ENCODE assay signal across 19 cellular contexts in genomic region chr2:9319338-9319715, GRCh38.
DNase-seq lines count a peak whose midpoint lies in the region; ATAC-seq and TF ChIP-seq lines count a peak whose summit lies in the region.
"Had no signal": no experiment of that assay in that cellular context is flagged by ENCODE, and none has a peak within 500 bp of the region (broad histone marks: within the 10 kb centered on the region; RNA-seq: fewer than 3 reads in every experiment).

No MANE protein-coding gene starts in this region.

- WGBS in adrenal gland, 4 donors: 89 to 99% (median 96%) methylated on average over 8 of the region's 8 CpGs
- 25 to 38% methylated on average over 1 to 2 of the region's 8 CpGs for WGBS in esophagus squamous epithelium, 2 donors

- TF ChIP-seq POLR2A in adrenal gland (IDR thresholded peaks at IDR 0.05) (no peak), esophagus squamous epithelium (IDR thresholded peaks at IDR 0.05) (no peak)

- H3K9me3 ChIP-seq in adrenal gland (replicated peaks in 1 of 3) (no peaks in the 10 kb centered on the region), esophagus squamous epithelium (no peaks in the 10 kb centered on the region), upper lobe of right lung (no peaks in the 10 kb centered on the region)
- H3K9me3 ChIP-seq: MG63, neutrophil had no signal

- no peak for DNase-seq in adrenal gland
- DNase-seq in esophagus squamous epithelium (lab: John Stamatoyannopoulos, UW): no peak
- DNase-seq in upper lobe of right lung: no peak
- no peak for DNase-seq in activated naive CD4-positive, alpha-beta T cell treated with anti-CD3 and anti-CD28 coated beads, Interleukin-2, amount 50 U/mL, for 72 hours (ENCODE audit: low spot score in 2 of 2)
- DNase-seq: activated B cell treated with CpG ODN at 0.5 μM for 24 hours; activated CD4-positive, alpha-beta memory T cell treated with anti-CD3 and anti-CD28 coated beads for 36 hours; activated effector memory CD4-positive, alpha-beta T cell treated with Interleukin-2 at 50 U/mL for 16 hours; DMS79; MG63; NCI-H1436 treated with DMSO at 0.1 percent for 48 hours; NCI-H524 treated with DMSO at 0.1 percent for 48 hours; stimulated activated CD4-positive, alpha-beta T cell treated with anti-CD3 and anti-CD28 coated beads, Interleukin-15, amount 100 ng/mL, for 24 hours; stimulated activated CD8-positive, alpha-beta memory T cell treated with anti-CD3 and anti-CD28 coated beads, Interleukin-4, amount 100 ng/mL, for 48 hours had no signal

- H3K27me3 ChIP-seq in adrenal gland (no peaks in the 10 kb centered on the region), esophagus squamous epithelium (no peaks in the 10 kb centered on the region), rectal smooth muscle tissue (ENCODE audit: control insufficient read depth, insufficient read depth, low read length) (no peaks in the 10 kb centered on the region), upper lobe of right lung (no peaks in the 10 kb centered on the region)
- H3K27me3 ChIP-seq: MG63, neutrophil had no signal

- H3K27ac Mint-ChIP-seq in activated naive CD4-positive, alpha-beta T cell treated with anti-CD3 and anti-CD28 coated beads, Interleukin-2, amount 50 U/mL, for 72 hours: peak overlapping the region in 1 of 2 donors; percentile 68
- H3K27ac Mint-ChIP-seq: activated B cell treated with CpG ODN at 0.5 μM for 24 hours; activated CD4-positive, alpha-beta memory T cell treated with anti-CD3 and anti-CD28 coated beads for 36 hours; dendritic cell treated with granulocyte-macrophage colony-stimulating factor and Interleukin-4, amounts not matched to agents 40 ng/mL and 50 ng/mL, for 4 days had no signal

- H3K36me3 ChIP-seq in adrenal gland (replicated peaks in 1 of 2) (no peaks in the 10 kb centered on the region), esophagus squamous epithelium (peaks cover 0 to 18% (median 0%) of the 10 kb centered on the region in 3 donors), rectal smooth muscle tissue (ENCODE audit: control insufficient read depth, insufficient read depth, low read length) (peaks cover 7% of the 10 kb centered on the region), upper lobe of right lung (peaks cover 7% of the 10 kb centered on the region)
- H3K36me3 ChIP-seq: neutrophil had no signal

- no peaks in the 10 kb centered on the region for H3K9me3 Mint-ChIP-seq in activated naive CD4-positive, alpha-beta T cell treated with anti-CD3 and anti-CD28 coated beads, Interleukin-2, amount 50 U/mL, for 72 hours
- H3K9me3 Mint-ChIP-seq: activated B cell treated with CpG ODN at 0.5 μM for 24 hours; activated CD4-positive, alpha-beta memory T cell treated with anti-CD3 and anti-CD28 coated beads for 36 hours; dendritic cell treated with granulocyte-macrophage colony-stimulating factor and Interleukin-4, amounts not matched to agents 40 ng/mL and 50 ng/mL, for 4 days had no signal

- TF ChIP-seq CTCF in adrenal gland (IDR thresholded peaks at IDR 0.05) (no peak), esophagus squamous epithelium (IDR thresholded peaks at IDR 0.05) (no peak), upper lobe of right lung (IDR thresholded peaks at IDR 0.05) (no peak)

- H3K9ac ChIP-seq in rectal smooth muscle tissue (ENCODE audit: low read length): no peak overlapping the region

- H3K4me3 ChIP-seq in adrenal gland (no peak overlapping the region), esophagus squamous epithelium (peak overlapping the region in 1 of 4 donors; percentile 22), rectal smooth muscle tissue (ENCODE audit: low read length) (no peak overlapping the region), upper lobe of right lung (no peak overlapping the region)
- H3K4me3 ChIP-seq: MG63 had no signal

- ATAC-seq in upper lobe of right lung: peak; percentile 18
- ATAC-seq in HG02610 (IDR thresholded peaks at IDR 0.05; ENCODE audit: unreplicated experiment): no peak
- ATAC-seq in activated naive CD4-positive, alpha-beta T cell treated with anti-CD3 and anti-CD28 coated beads, Interleukin-2, amount 50 U/mL, for 72 hours: no peak
- ATAC-seq in GM18517 (IDR thresholded peaks at IDR 0.05; ENCODE audit: unreplicated experiment): no peak
- ATAC-seq: HCT116 had no signal

- intact Hi-C loops in adrenal gland (cut with DNase I) (no loop called here), esophagus squamous epithelium (cut with DNase I) (no loop called here), upper lobe of right lung (cut with DNase I) (no loop called here)

- H3K27ac ChIP-seq in adrenal gland: peak overlapping the region in 3 of 5 donors; percentile 50 to 83 (median 81)
- H3K27ac ChIP-seq in esophagus squamous epithelium: peak overlapping the region; percentile 19 to 77 (median 59)
- H3K27ac ChIP-seq in rectal smooth muscle tissue (ENCODE audit: low read depth, low read length): peak overlapping the region; percentile 36
- peak overlapping the region; percentile 14 for H3K27ac ChIP-seq in upper lobe of right lung
- H3K27ac ChIP-seq: neutrophil had no signal

- peaks cover 10 to 14% of the 10 kb centered on the region in 2 donors for H3K4me1 ChIP-seq in adrenal gland (replicated peaks in 1 of 2)
- H3K4me1 ChIP-seq in esophagus squamous epithelium: peaks cover 11 to 46% (median 20%) of the 10 kb centered on the region in 3 donors
- H3K4me1 ChIP-seq in rectal smooth muscle tissue (ENCODE audit: control insufficient read depth, insufficient read depth, low read length): peaks cover 13% of the 10 kb centered on the region
- no peaks in the 10 kb centered on the region for H3K4me1 ChIP-seq in upper lobe of right lung

- no peaks in the 10 kb centered on the region for H3K36me3 Mint-ChIP-seq in activated naive CD4-positive, alpha-beta T cell treated with anti-CD3 and anti-CD28 coated beads, Interleukin-2, amount 50 U/mL, for 72 hours
- H3K36me3 Mint-ChIP-seq: activated CD4-positive, alpha-beta memory T cell treated with anti-CD3 and anti-CD28 coated beads for 36 hours had no signal

Comparison
In these comparisons a context has a peak if more than half of its experiments do, and no peak if none do; other contexts are left out.
1. H3K27ac ChIP-seq: peak in every context shown above with its lines; median percentile 81 in adrenal gland; 59 in esophagus squamous epithelium; 36 in rectal smooth muscle tissue; 14 in upper lobe of right lung.